ENCODE assay signal across 20 cellular contexts in the genomic region with DNA sequence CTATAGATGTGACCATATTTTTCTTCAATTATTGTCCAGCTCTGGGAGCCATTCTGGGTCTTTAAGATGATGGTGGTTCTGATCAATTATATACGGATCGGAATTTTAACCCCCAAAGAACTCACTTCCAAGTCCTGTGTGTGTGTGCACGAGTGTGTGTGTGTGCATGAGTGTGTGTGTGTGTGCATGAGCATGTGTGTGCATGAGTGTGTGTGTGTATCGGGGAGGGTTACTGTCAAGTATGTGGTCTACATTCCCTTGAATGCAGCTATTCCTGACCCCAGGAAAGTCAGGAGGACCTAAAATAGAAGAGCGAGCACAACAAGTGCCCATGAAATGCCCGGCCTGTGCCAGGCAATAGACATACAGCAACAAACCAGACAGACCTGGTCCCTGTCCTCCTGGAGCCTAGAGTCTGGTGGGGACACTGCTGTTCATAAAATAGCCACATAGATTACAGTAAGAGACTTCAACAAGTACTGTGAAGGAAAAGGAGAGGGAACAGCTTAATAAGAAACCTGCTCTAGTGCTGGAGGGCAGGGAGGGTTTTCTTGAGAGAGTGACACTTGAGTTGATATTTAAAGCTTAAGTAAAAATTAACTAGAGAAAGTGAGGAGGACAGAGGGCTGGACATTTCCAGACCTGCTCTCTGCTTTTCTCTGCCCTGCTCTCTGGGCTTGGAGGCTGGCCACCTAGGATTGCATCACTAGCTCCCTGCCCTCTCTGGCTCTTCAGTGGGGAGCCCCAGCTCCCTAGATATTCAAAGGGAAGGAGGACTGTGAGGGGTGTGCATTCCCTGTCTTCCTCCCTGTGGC.
DNase-seq lines count a peak whose midpoint lies in the region; ATAC-seq, FAIRE-seq and TF ChIP-seq lines count a peak whose summit lies in the region.
"Had no signal": no experiment of that assay in that cellular context is flagged by ENCODE, and none has a peak within 500 bp of the region (broad histone marks: within the 10 kb centered on the region; RNA-seq: fewer than 3 reads in every experiment).

No MANE protein-coding gene starts in this region.

- no peak for FAIRE-seq in D721Med (lab: Jason Lieb, UNC)

- H3K36me3 ChIP-seq in left lung (no peaks in the 10 kb centered on the region), upper lobe of right lung (no peaks in the 10 kb centered on the region)
- H3K36me3 ChIP-seq: BLaER1 treated with 17β-estradiol and CSF1 and Interleukin-3, amounts not matched to agents 10 nM and 100 nM had no signal

- H3K27ac ChIP-seq in left lung (peak overlapping the region in 1 of 2 donors; percentile 33), upper lobe of right lung (no peak overlapping the region)
- H3K27ac ChIP-seq: 22Rv1; BLaER1 treated with 17β-estradiol and CSF1 and Interleukin-3, amounts not matched to agents 10 nM and 100 nM had no signal

- ATAC-seq in Right ventricle myocardium superior (ENCODE audit: poor library complexity) (peak; percentile 38), left lung (peak; percentile 97), upper lobe of right lung (peak; percentile 92), HG03159 (IDR thresholded peaks at IDR 0.05; ENCODE audit: unreplicated experiment) (no peak)

- H3K4me1 ChIP-seq in left lung (no peaks in the 10 kb centered on the region), upper lobe of right lung (no peaks in the 10 kb centered on the region)

- TF ChIP-seq CTCF in epithelial cell of proximal tubule (conservative IDR thresholded peaks at IDR 0.05; ENCODE audit: low read depth, low read length) (no peak), left lung (IDR thresholded peaks at IDR 0.05) (no peak), upper lobe of right lung (IDR thresholded peaks at IDR 0.05) (no peak), D721Med (IDR thresholded peaks at IDR 0.05; ENCODE audit: insufficient read depth, missing control alignments) (no peak)

- intact Hi-C loops in Right ventricle myocardium superior (cut with DNase I) = no loop called here
- intact Hi-C loops in cardiac septum (cut with DNase I) = no loop called here
- intact Hi-C loops in left lung (cut with DNase I) = no loop called here
- intact Hi-C loops in upper lobe of right lung (cut with DNase I) = no loop called here

- H3K27me3 ChIP-seq in left lung (no peaks in the 10 kb centered on the region), upper lobe of right lung (no peaks in the 10 kb centered on the region)
- H3K27me3 ChIP-seq: BLaER1 treated with 17β-estradiol and CSF1 and Interleukin-3, amounts not matched to agents 10 nM and 100 nM had no signal

- H3K4me3 ChIP-seq in epithelial cell of proximal tubule (ENCODE audit: low read depth, low read length) (no peak overlapping the region), left lung (no peak overlapping the region), upper lobe of right lung (no peak overlapping the region)
- H3K4me3 ChIP-seq: BLaER1 treated with 17β-estradiol and CSF1 and Interleukin-3, amounts not matched to agents 10 nM and 100 nM had no signal

- no peaks in the 10 kb centered on the region for H3K9me3 ChIP-seq in left lung
- no peaks in the 10 kb centered on the region for H3K9me3 ChIP-seq in upper lobe of right lung
- H3K9me3 ChIP-seq: BLaER1 treated with 17β-estradiol and CSF1 and Interleukin-3, amounts not matched to agents 10 nM and 100 nM had no signal

- DNase-seq in Right ventricle myocardium superior = peak; percentile 50
- no peak for DNase-seq in cardiac septum (ENCODE audit: low spot score)
- peak; percentile 62 for DNase-seq in epithelial cell of proximal tubule (ENCODE audit: low read depth)
- peak; percentile 71 to 75 for DNase-seq in left lung
- DNase-seq in upper lobe of right lung = peak; percentile 86
- no peak for DNase-seq in stimulated activated CD4-positive, alpha-beta T cell treated with anti-CD3 and anti-CD28 coated beads, Interleukin-1b, Interleukin-23, amount 100 ng/mL, for 48 hours
- no peak for DNase-seq in D721Med (ENCODE audit: insufficient read length, low spot score)
- DNase-seq: CD8-positive, alpha-beta memory T cell; DMS 273 treated with DMSO at 0.1 percent for 48 hours; HFFc6; Karpas-422; NCI-H1105 treated with DMSO at 0.1 percent for 48 hours; NCI-H1694 treated with DMSO at 0.1 percent for 48 hours; NCI-H345; NCI-H526 treated with DMSO at 0.1 percent for 48 hours; NK-92 treated with Interleukin-12 subunit alpha and Interleukin-12 subunit beta, amount 100 ng/mL, for 24 hours; OCI-M1 had no signal

Comparison
In these comparisons a context has a peak if more than half of its experiments do, and no peak if none do; other contexts are left out.
1. DNase-seq: peak in Right ventricle myocardium superior (single experiment), epithelial cell of proximal tubule (single experiment), left lung (2 of 2) and upper lobe of right lung (single experiment); none in cardiac septum (single experiment), stimulated activated CD4-positive, alpha-beta T cell treated with anti-CD3 and anti-CD28 coated beads, Interleukin-1b, Interleukin-23, amount 100 ng/mL, for 48 hours (single experiment) and D721Med (single experiment).